8 cellular contexts compared by ENCODE assay signal in genomic region chr17:11598274-11599221, GRCh38. TPM values are rescaled to one million over a fixed set of nuclear protein-coding genes. Genes with fewer than 3 reads are reported as not detected.
DNase-seq lines count a peak whose midpoint lies in the region; ATAC-seq, FAIRE-seq and TF ChIP-seq lines count a peak whose summit lies in the region.

DNAH9 (plus strand) TSS chr17:11598470; CDS start chr17:11598499, 29 bp downstream.

- DNase-seq in activated CD4-positive, alpha-beta T cell treated with anti-CD3 and anti-CD28 coated beads for 48 hours: peak; percentile 67
- DNase-seq in activated CD4-positive, alpha-beta T cell treated with anti-CD3 and anti-CD28 coated beads for 4 hours: no peak
- peak; percentile 1 for DNase-seq in activated CD4-positive, alpha-beta T cell treated with anti-CD3 and anti-CD28 coated beads, Interleukin-2, amount 50 U/mL, for 1 hour
- DNase-seq in germinal center (ENCODE audit: low spot score) (peak; percentile 8), nephron progenitor cell (peak; percentile 99), GM19239 (ENCODE audit: insufficient read length, low spot score) (no peak)

- peak within 1 kb of the TSS; percentile 85 for H3K4me3 Mint-ChIP-seq in nephron progenitor cell

- FAIRE-seq in GM19239 (lab: Jason Lieb, UNC): no peak

- no peaks in the 10 kb centered on the region for H3K36me3 Mint-ChIP-seq in nephron progenitor cell (ENCODE audit: low read depth)

- peaks cover 21% of the 10 kb centered on the region for H3K4me1 Mint-ChIP-seq in nephron progenitor cell

- H3K4me1 ChIP-seq in urinary bladder (ENCODE audit: insufficient read depth): no peaks in the 10 kb centered on the region

- peak within 1 kb of the TSS; percentile 64 for H3K4me3 ChIP-seq in urinary bladder (ENCODE audit: low read depth, low read length)

- no peak for ATAC-seq in HG02884 (IDR thresholded peaks at IDR 0.05; ENCODE audit: unreplicated experiment)

- H3K9me3 Mint-ChIP-seq in nephron progenitor cell: peaks cover 5% of the 10 kb centered on the region

- no peak for TF ChIP-seq CTCF in nephron progenitor cell (IDR thresholded peaks at IDR 0.05)

- no peaks in the 10 kb centered on the region for H3K36me3 ChIP-seq in urinary bladder (ENCODE audit: insufficient read depth)

- peaks cover 2% of the 10 kb centered on the region for H3K27me3 Mint-ChIP-seq in nephron progenitor cell (ENCODE audit: low read depth, poor library complexity)

- H3K27ac ChIP-seq in urinary bladder (ENCODE audit: low read depth): peak within 1 kb of the TSS; percentile 42

- under 1% methylated on average over 84 of the region's 84 CpGs for WGBS in urinary bladder

- H3K27ac Mint-ChIP-seq in nephron progenitor cell: peak within 1 kb of the TSS; percentile 14

RNA-seq across cellular contexts. Expression of gene DNAH9, which starts in this region (rescaled TPM):
- total RNA-seq in urinary bladder: 0.79 TPM
- polyA plus RNA-seq in urinary bladder: 1.2 TPM

Comparison
In these comparisons a context has a peak if more than half of its experiments do, and no peak if none do; other contexts are left out.
1. DNase-seq: peak in activated CD4-positive, alpha-beta T cell treated with anti-CD3 and anti-CD28 coated beads for 48 hours (single experiment), activated CD4-positive, alpha-beta T cell treated with anti-CD3 and anti-CD28 coated beads, Interleukin-2, amount 50 U/mL, for 1 hour (single experiment), germinal center (single experiment) and nephron progenitor cell (single experiment); none in activated CD4-positive, alpha-beta T cell treated with anti-CD3 and anti-CD28 coated beads for 4 hours (0 of 2) and GM19239 (single experiment).